ENCODE assay signal across 18 cellular contexts in the genomic region with DNA sequence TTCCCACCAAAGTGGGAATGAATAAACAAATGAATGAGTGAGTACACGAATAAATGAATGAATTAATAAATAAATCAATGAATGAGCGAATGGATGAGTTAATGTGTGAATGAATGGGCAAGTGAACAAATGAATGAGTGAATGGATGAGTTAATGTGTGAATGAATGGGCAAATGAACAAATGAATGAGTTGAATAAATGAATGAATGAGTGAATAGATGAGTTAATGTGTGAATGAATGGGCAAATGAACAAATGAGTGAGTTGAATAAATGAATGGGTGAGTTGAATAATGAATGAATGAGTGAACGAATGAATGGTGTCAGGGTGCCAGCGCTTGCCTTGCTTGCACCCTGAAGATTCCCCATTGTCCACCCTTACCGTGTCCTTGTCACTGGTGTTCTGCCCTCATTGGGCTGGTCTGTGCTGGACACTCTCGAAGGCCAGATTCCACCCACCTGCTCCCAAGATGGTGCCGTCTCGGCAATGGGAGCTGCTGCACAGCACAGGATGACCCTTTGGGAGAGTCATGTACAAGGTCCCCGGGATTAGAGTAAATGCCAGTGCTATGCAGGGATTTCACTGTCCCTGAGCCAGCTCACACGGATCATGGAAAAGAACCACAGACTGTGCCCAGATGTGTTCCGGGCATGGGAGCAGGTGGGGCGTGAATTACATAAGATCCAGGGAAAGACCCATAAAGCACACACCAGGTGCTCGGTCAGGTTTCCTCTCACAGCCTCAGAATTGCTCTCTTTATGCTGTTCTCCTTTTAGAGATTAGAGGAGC.
DNase-seq lines count a peak whose midpoint lies in the region; ATAC-seq and TF ChIP-seq lines count a peak whose summit lies in the region.
"Had no signal": no experiment of that assay in that cellular context is flagged by ENCODE, and none has a peak within 500 bp of the region (broad histone marks: within the 10 kb centered on the region; RNA-seq: fewer than 3 reads in every experiment).

No MANE protein-coding gene starts in this region.

- no peak overlapping the region for H2BK5ac ChIP-seq in IMR-90 (ENCODE audit: low read depth, low read length, poor library complexity, severe bottlenecking)

- no peak for TF ChIP-seq POLR2A in IMR-90 (IDR thresholded peaks at IDR 0.05; ENCODE audit: low read depth, low read length)

- POLR2A ChIA-PET in IMR-90 (lab: Charles Lee; ENCODE audit: unreplicated experiment) (no interaction called here), Panc1 (lab: Charles Lee) (no interaction called here)

- peak overlapping the region; percentile 5 for H2AK9ac ChIP-seq in IMR-90 (replicated peaks; ENCODE audit: low read depth, low read length, poor library complexity)

- no peaks in the 10 kb centered on the region for H3K9me1 ChIP-seq in IMR-90 (ENCODE audit: insufficient read depth, low read length)

- H3K4ac ChIP-seq in IMR-90 (ENCODE audit: low read depth, low read length): no peak overlapping the region

- in situ Hi-C loops in IMR-90 (cut with MboI; ENCODE audit: low sequenced_read_pairs) (no loop called here), Panc1 (cut with HindIII; ENCODE audit: low pct_unique_long_range_greater_than_20kb, low sequenced_read_pairs) (no loop called here)

- no peak overlapping the region for H2BK15ac ChIP-seq in IMR-90 (ENCODE audit: low read depth, low read length)

- no peak overlapping the region for H3K14ac ChIP-seq in IMR-90 (replicated peaks; ENCODE audit: low read depth, low read length)

- no peak overlapping the region for H4K5ac ChIP-seq in IMR-90 (ENCODE audit: low read depth, low read length)

- peaks cover 23% of the 10 kb centered on the region for H3K27me3 ChIP-seq in IMR-90 (ENCODE audit: control insufficient read depth, insufficient read depth, low read length)
- no peaks in the 10 kb centered on the region for H3K27me3 ChIP-seq in Panc1 (ENCODE audit: control insufficient read depth, insufficient read depth, low read length)
- H3K27me3 ChIP-seq: BE2C, tibial nerve had no signal

- CTCF ChIA-PET in IMR-90 (lab: Yijun Ruan, JAX): no interaction called here
- CTCF ChIA-PET in Panc1 (lab: Charles Lee): no interaction called here

- no peak overlapping the region for H3K18ac ChIP-seq in IMR-90 (ENCODE audit: low read depth, low read length)

- dilution Hi-C loops in IMR-90 (cut with HindIII; ENCODE audit: low sequenced_read_pairs, unreplicated experiment): no loop called here

- H4K8ac ChIP-seq in IMR-90 (ENCODE audit: low read depth in 2 of 2, low read length in 2 of 2): no peak overlapping the region

- H3K56ac ChIP-seq in IMR-90 (ENCODE audit: extremely low read depth, insufficient read depth, low read length): no peak overlapping the region

- DNase-seq in IMR-90 (no peak), NCI-H2107 treated with DMSO at 0.1 percent for 48 hours (lab: John Stamatoyannopoulos, UW; ENCODE audit: unreplicated experiment) (peak; percentile 79), Panc1 (ENCODE audit: low read depth, low spot score) (no peak), mucosa of descending colon (peak in 2 of 3 donors; percentile 44 to 46), RKO (ENCODE audit: low spot score) (no peak)
- no peak for DNase-seq in activated CD4-positive, alpha-beta T cell treated with anti-CD3 and anti-CD28 coated beads, Interleukin-2, amount 50 U/mL, for 4 hours
- no peak for DNase-seq in stimulated activated CD4-positive, alpha-beta T cell treated with anti-CD3 and anti-CD28 coated beads, Interleukin-2, amount 100 ng/mL, for 24 hours
- DNase-seq: activated CD4-positive, alpha-beta T cell treated with anti-CD3 and anti-CD28 coated beads for 1 hour; activated CD8-positive, alpha-beta memory T cell treated with anti-CD3 and anti-CD28 coated beads, Interleukin-2, amount 50 U/mL, for 48 hours; activated naive CD4-positive, alpha-beta T cell; BE2C; cortex of kidney; left ventricle myocardium inferior; NK-92 treated with Interleukin-12 subunit alpha and Interleukin-12 subunit beta, amount 100 ng/mL, for 24 hours; T-helper 2 cell had no signal

- H2BK20ac ChIP-seq in IMR-90 (ENCODE audit: low read depth, low read length): no peak overlapping the region

- no peak for TF ChIP-seq RAD21 in IMR-90 (IDR thresholded peaks at IDR 0.05; ENCODE audit: low read length)

- H2BK120ac ChIP-seq in IMR-90 (ENCODE audit: low read depth, low read length): no peak overlapping the region

- intact Hi-C loops in IMR-90 (cut with micrococcal nuclease) (no loop called here), Panc1 (cut with micrococcal nuclease; ENCODE audit: unreplicated experiment) (no loop called here), mucosa of descending colon (cut with DNase I, micrococcal nuclease) (no loop called here)

- BruUV-seq in IMR-90 (replicated peaks; lab: Mats Ljungman, UMichigan) (no TSS peak), Panc1 (replicated peaks; lab: Mats Ljungman, UMichigan) (no TSS peak)

- peaks cover 6% of the 10 kb centered on the region; the same call in 1 of the 2 replicates for H4K20me1 ChIP-seq in IMR-90 (ENCODE audit: insufficient read depth, low read length)

- H3K36me3 ChIP-seq in IMR-90 (ENCODE audit: control insufficient read depth, insufficient read depth, low read length): no peaks in the 10 kb centered on the region
- no peaks in the 10 kb centered on the region for H3K36me3 ChIP-seq in Panc1 (ENCODE audit: control insufficient read depth, insufficient read depth, low read length)
- no peaks in the 10 kb centered on the region for H3K36me3 ChIP-seq in mucosa of descending colon (ENCODE audit: low read depth)
- H3K36me3 ChIP-seq: BE2C, left ventricle myocardium inferior, tibial nerve had no signal

- WGBS in IMR-90 (ENCODE audit: extremely low coverage in 2 of 2, insufficient read length in 1 of 2), 2 experiments: 68 to 100% methylated on average over 1 to 4 of the region's 13 CpGs

- TF ChIP-seq CTCF in IMR-90 (conservative IDR thresholded peaks at IDR 0.05; ENCODE audit: low read depth, low read length) (no peak), Panc1 (IDR thresholded peaks at IDR 0.05) (no peak), mucosa of descending colon (IDR thresholded peaks at IDR 0.05) (no peak)

- H3K4me3 ChIP-seq in IMR-90 (ENCODE audit: insufficient read depth, low read depth, low read length): no peak overlapping the region
- H3K4me3 ChIP-seq in Panc1 (ENCODE audit: low read depth in 2 of 2, low read length in 2 of 2): no peak overlapping the region
- H3K4me3 ChIP-seq in mucosa of descending colon: no peak overlapping the region
- H3K4me3 ChIP-seq: left ventricle myocardium inferior, tibial nerve had no signal

- no peak overlapping the region for H3K23ac ChIP-seq in IMR-90 (ENCODE audit: low read depth, low read length)

- H3K4me1 ChIP-seq in IMR-90 (ENCODE audit: control insufficient read depth, insufficient read depth, low read length) (no peaks in the 10 kb centered on the region), Panc1 (ENCODE audit: control insufficient read depth, insufficient read depth, low read length) (no peaks in the 10 kb centered on the region), mucosa of descending colon (ENCODE audit: low read depth) (peaks cover 15% of the 10 kb centered on the region)
- H3K4me1 ChIP-seq: BE2C, tibial nerve had no signal

- no peak overlapping the region for H3K4me2 ChIP-seq in IMR-90 (ENCODE audit: low read depth, low read length)

- H3K79me1 ChIP-seq in IMR-90 (ENCODE audit: low read depth in 1 of 2, low read length in 2 of 2): no peaks in the 10 kb centered on the region

- no peak overlapping the region for H2AFZ ChIP-seq in IMR-90 (replicated peaks; ENCODE audit: low read length, poor library complexity)

- no peak overlapping the region for H3K9ac ChIP-seq in IMR-90 (ENCODE audit: low read depth, low read length)

- H4K91ac ChIP-seq in IMR-90 (ENCODE audit: insufficient read depth, low read depth, low read length): no peak overlapping the region

- H3K27ac ChIP-seq in IMR-90 (ENCODE audit: insufficient read depth, low read length) (no peak overlapping the region), Panc1 (ENCODE audit: low read length) (no peak overlapping the region)
- H3K27ac ChIP-seq: left ventricle myocardium inferior, tibial nerve had no signal

- ATAC-seq in IMR-90 (ENCODE audit: low read depth): no peak
- peak; percentile 38; the same call in 1 of the 2 replicates for ATAC-seq in Panc1
- peak; percentile 85 for ATAC-seq in mucosa of descending colon
- ATAC-seq: HCT116; stimulated activated effector memory CD8-positive, alpha-beta T cell treated with anti-CD3 and anti-CD28 coated beads, Interleukin-12 subunit alpha, Interleukin-12 subunit beta, amount 100 ng/mL, for 72 hours had no signal

- no peak overlapping the region for H2AK5ac ChIP-seq in IMR-90 (ENCODE audit: low read depth, low read length)

- H3K9me3 ChIP-seq in IMR-90 (ENCODE audit: control insufficient read depth, insufficient read depth, low read length) (no peaks in the 10 kb centered on the region), Panc1 (ENCODE audit: control insufficient read depth, insufficient read depth, low read depth, low read length) (no peaks in the 10 kb centered on the region), mucosa of descending colon (no peaks in the 10 kb centered on the region)
- H3K9me3 ChIP-seq: BE2C, left ventricle myocardium inferior, tibial nerve had no signal

TF ChIP-seq in IMR-90, 13 proteins besides CTCF, POLR2A, EP300 and RAD21:
- TF ChIP-seq RCOR1 (IDR thresholded peaks at IDR 0.05; ENCODE audit: insufficient replicate concordance, low read length) (no peak), CEBPB (IDR thresholded peaks at IDR 0.05; ENCODE audit: low read depth, low read length) (no peak), MAZ (IDR thresholded peaks at IDR 0.05; ENCODE audit: borderline replicate concordance, low read depth, low read length) (no peak), CHD1 (IDR thresholded peaks at IDR 0.05; ENCODE audit: low read depth, low read length) (no peak), MAFK (IDR thresholded peaks at IDR 0.05; ENCODE audit: low read depth, low read length) (no peak), BHLHE40 (IDR thresholded peaks at IDR 0.05; ENCODE audit: low read depth, low read length) (no peak), MXI1 (IDR thresholded peaks at IDR 0.05; ENCODE audit: borderline replicate concordance, low read depth, low read length) (no peak), RFX5 (IDR thresholded peaks at IDR 0.05; ENCODE audit: low read depth, low read length) (no peak)

Comparison
In these comparisons a context has a peak if more than half of its experiments do, and no peak if none do; other contexts are left out.
1. DNase-seq: peak in NCI-H2107 treated with DMSO at 0.1 percent for 48 hours (single experiment) and mucosa of descending colon (2 of 3); none in IMR-90 (single experiment), Panc1 (single experiment), activated CD4-positive, alpha-beta T cell treated with anti-CD3 and anti-CD28 coated beads, Interleukin-2, amount 50 U/mL, for 4 hours (0 of 2), RKO (single experiment) and stimulated activated CD4-positive, alpha-beta T cell treated with anti-CD3 and anti-CD28 coated beads, Interleukin-2, amount 100 ng/mL, for 24 hours (0 of 2).